ENCODE assay signal across 15 cellular contexts in genomic region chr14:93991649-93992048, GRCh38. TPM values are rescaled to one million over a fixed set of nuclear protein-coding genes. Genes with fewer than 3 reads are reported as not detected.
A peak's percentile ranks its signal among the peaks of the same experiment; 100 is the strongest.
DNase-seq lines count a peak whose midpoint lies in the region; ATAC-seq and TF ChIP-seq lines count a peak whose summit lies in the region.
"Had no signal": no experiment of that assay in that cellular context is flagged by ENCODE, and none has a peak within 500 bp of the region (broad histone marks: within the 10 kb centered on the region; RNA-seq: fewer than 3 reads in every experiment).

No MANE protein-coding gene starts in this region.

- intact Hi-C loops in lower lobe of right lung (cut with DNase I) (no loop called here), spleen (cut with DNase I; ENCODE audit: low total_unique reads) (no loop called here)

- 89 to 94% (median 92%) methylated on average over 4 of the region's 4 CpGs for WGBS in spleen, 5 donors

- H3K27ac Mint-ChIP-seq in activated naive CD8-positive, alpha-beta T cell = peak overlapping the region; percentile 62
- no peak overlapping the region for H3K27ac Mint-ChIP-seq in activated naive CD8-positive, alpha-beta T cell treated with anti-CD3 and anti-CD28 coated beads for 36 hours
- peak overlapping the region; percentile 61 for H3K27ac Mint-ChIP-seq in activated T-helper 17 cell treated with anti-CD3 and anti-CD28 coated beads, Interleukin-2, amount 50 U/mL, for 72 hours
- peak overlapping the region; percentile 60 for H3K27ac Mint-ChIP-seq in stimulated activated naive B cell treated with anti-CD40 and anti-IgM and Interleukin-4, amounts not matched to agents 10 μg/mL and 1 μg/mL and 100 μg/mL, for 72 hours
- H3K27ac Mint-ChIP-seq: CD4-positive, alpha-beta memory T cell had no signal

- no peaks in the 10 kb centered on the region for H3K36me3 Mint-ChIP-seq in activated naive CD8-positive, alpha-beta T cell
- H3K36me3 Mint-ChIP-seq in activated naive CD8-positive, alpha-beta T cell treated with anti-CD3 and anti-CD28 coated beads for 36 hours = no peaks in the 10 kb centered on the region
- H3K36me3 Mint-ChIP-seq in activated T-helper 17 cell treated with anti-CD3 and anti-CD28 coated beads, Interleukin-2, amount 50 U/mL, for 72 hours (ENCODE audit: low read depth) = no peaks in the 10 kb centered on the region
- H3K36me3 Mint-ChIP-seq in stimulated activated naive B cell treated with anti-CD40 and anti-IgM and Interleukin-4, amounts not matched to agents 10 μg/mL and 1 μg/mL and 100 μg/mL, for 72 hours = no peaks in the 10 kb centered on the region
- H3K36me3 Mint-ChIP-seq: CD4-positive, alpha-beta memory T cell had no signal

- H3K9me3 Mint-ChIP-seq in activated naive CD8-positive, alpha-beta T cell (ENCODE audit: low read depth) = no peaks in the 10 kb centered on the region
- H3K9me3 Mint-ChIP-seq in activated naive CD8-positive, alpha-beta T cell treated with anti-CD3 and anti-CD28 coated beads for 36 hours = no peaks in the 10 kb centered on the region
- no peaks in the 10 kb centered on the region for H3K9me3 Mint-ChIP-seq in activated T-helper 17 cell treated with anti-CD3 and anti-CD28 coated beads, Interleukin-2, amount 50 U/mL, for 72 hours
- no peaks in the 10 kb centered on the region for H3K9me3 Mint-ChIP-seq in stimulated activated naive B cell treated with anti-CD40 and anti-IgM and Interleukin-4, amounts not matched to agents 10 μg/mL and 1 μg/mL and 100 μg/mL, for 72 hours

- H3K36me3 ChIP-seq in lower lobe of right lung = no peaks in the 10 kb centered on the region
- no peaks in the 10 kb centered on the region for H3K36me3 ChIP-seq in spleen
- H3K36me3 ChIP-seq: BE2C had no signal

- no peaks in the 10 kb centered on the region for H3K4me1 ChIP-seq in lower lobe of right lung
- no peaks in the 10 kb centered on the region for H3K4me1 ChIP-seq in spleen
- H3K4me1 ChIP-seq: BE2C had no signal

- peaks cover 12% of the 10 kb centered on the region for H3K4me1 Mint-ChIP-seq in activated naive CD8-positive, alpha-beta T cell (ENCODE audit: low read depth)
- H3K4me1 Mint-ChIP-seq in activated naive CD8-positive, alpha-beta T cell treated with anti-CD3 and anti-CD28 coated beads for 36 hours = peaks cover 30% of the 10 kb centered on the region
- peaks cover 4% of the 10 kb centered on the region for H3K4me1 Mint-ChIP-seq in activated T-helper 17 cell treated with anti-CD3 and anti-CD28 coated beads, Interleukin-2, amount 50 U/mL, for 72 hours
- peaks cover 17 to 19% of the 10 kb centered on the region in 2 donors for H3K4me1 Mint-ChIP-seq in stimulated activated naive B cell treated with anti-CD40 and anti-IgM and Interleukin-4, amounts not matched to agents 10 μg/mL and 1 μg/mL and 100 μg/mL, for 72 hours

- no peak overlapping the region for H3K27ac ChIP-seq in lower lobe of right lung
- no peak overlapping the region for H3K27ac ChIP-seq in spleen
- H3K27ac ChIP-seq: C4-2B, HL-60 had no signal

- H3K4me3 ChIP-seq in lower lobe of right lung = no peak overlapping the region
- H3K4me3 ChIP-seq in spleen = no peak overlapping the region
- H3K4me3 ChIP-seq: GM12878 had no signal

- no peak for TF ChIP-seq POLR2A in spleen (IDR thresholded peaks at IDR 0.05)

- H3K27me3 Mint-ChIP-seq in activated naive CD8-positive, alpha-beta T cell = peaks cover 1% of the 10 kb centered on the region
- H3K27me3 Mint-ChIP-seq in activated naive CD8-positive, alpha-beta T cell treated with anti-CD3 and anti-CD28 coated beads for 36 hours = peaks cover 6% of the 10 kb centered on the region
- no peaks in the 10 kb centered on the region for H3K27me3 Mint-ChIP-seq in activated T-helper 17 cell treated with anti-CD3 and anti-CD28 coated beads, Interleukin-2, amount 50 U/mL, for 72 hours
- peaks cover 46 to 66% of the 10 kb centered on the region in 2 donors for H3K27me3 Mint-ChIP-seq in stimulated activated naive B cell treated with anti-CD40 and anti-IgM and Interleukin-4, amounts not matched to agents 10 μg/mL and 1 μg/mL and 100 μg/mL, for 72 hours
- H3K27me3 Mint-ChIP-seq: CD4-positive, alpha-beta memory T cell had no signal

- ATAC-seq in activated T-helper 17 cell treated with anti-CD3 and anti-CD28 coated beads, Interleukin-2, amount 50 U/mL, for 72 hours (replicated peaks) = no peak
- ATAC-seq in lower lobe of right lung = no peak
- ATAC-seq in stimulated activated naive B cell treated with anti-CD40 and anti-IgM and Interleukin-4, amounts not matched to agents 10 μg/mL and 1 μg/mL and 100 μg/mL, for 72 hours (replicated peaks) = no peak
- ATAC-seq: GM12878, HCT116 had no signal

- H3K4me3 Mint-ChIP-seq in activated naive CD8-positive, alpha-beta T cell = no peak overlapping the region
- H3K4me3 Mint-ChIP-seq in activated naive CD8-positive, alpha-beta T cell treated with anti-CD3 and anti-CD28 coated beads for 36 hours = no peak overlapping the region
- H3K4me3 Mint-ChIP-seq in activated T-helper 17 cell treated with anti-CD3 and anti-CD28 coated beads, Interleukin-2, amount 50 U/mL, for 72 hours = no peak overlapping the region
- H3K4me3 Mint-ChIP-seq in stimulated activated naive B cell treated with anti-CD40 and anti-IgM and Interleukin-4, amounts not matched to agents 10 μg/mL and 1 μg/mL and 100 μg/mL, for 72 hours = no peak overlapping the region

- no peak for DNase-seq in activated naive CD8-positive, alpha-beta T cell treated with anti-CD3 and anti-CD28 coated beads for 36 hours
- DNase-seq in lower lobe of right lung (peak; percentile 38), spleen (no peak), dedifferentiated amniotic fluid mesenchymal stem cell (ENCODE audit: extremely low spot score) (no peak)
- DNase-seq in stimulated activated naive B cell treated with anti-CD40 and anti-IgM and Interleukin-4, amounts not matched to agents 10 μg/mL and 1 μg/mL and 100 μg/mL, for 72 hours = no peak
- DNase-seq: BE2C; CD4-positive, alpha-beta memory T cell; DMS79 had no signal

- no peak for TF ChIP-seq CTCF in lower lobe of right lung (IDR thresholded peaks at IDR 0.05)
- TF ChIP-seq CTCF in spleen (IDR thresholded peaks at IDR 0.05 in 8 of 11, conservative IDR thresholded peaks at IDR 0.05 in 3 of 11) = no peak

- H3K9me3 ChIP-seq in lower lobe of right lung (no peaks in the 10 kb centered on the region), spleen (no peaks in the 10 kb centered on the region)
- H3K9me3 ChIP-seq: BE2C had no signal

- H3K27me3 ChIP-seq in lower lobe of right lung (ENCODE audit: low read depth) = peaks cover 10% of the 10 kb centered on the region
- peaks cover 0 to 32% (median 4%) of the 10 kb centered on the region in 7 donors for H3K27me3 ChIP-seq in spleen (replicated peaks in 1 of 7)
- H3K27me3 ChIP-seq: BE2C had no signal

RNA-seq across cellular contexts. Expression of gene CCDC197, which starts 5.5 kb away (rescaled TPM):
- total RNA-seq in activated naive CD8-positive, alpha-beta T cell treated with anti-CD3 and anti-CD28 coated beads for 36 hours = not detected
- total RNA-seq in activated T-helper 17 cell treated with anti-CD3 and anti-CD28 coated beads, Interleukin-2, amount 50 U/mL, for 72 hours = under 1 TPM in 1 of 2 donors, not detected in 1; 0.37 TPM
- total RNA-seq in lower lobe of right lung (not detected), spleen (not detected)
- polyA plus RNA-seq in spleen = not detected
- total RNA-seq: CD4-positive, alpha-beta memory T cell; G401; GM12878 had no signal
- polyA plus RNA-seq: CD4-positive, alpha-beta memory T cell had no signal

RNA-seq across cellular contexts. Expression of gene ASB2, which starts 15.3 kb away (rescaled TPM):
- total RNA-seq in activated naive CD8-positive, alpha-beta T cell treated with anti-CD3 and anti-CD28 coated beads for 36 hours = 10 to 100 TPM; 26.4 to 29.1 TPM
- 10 to 100 TPM; 48.5 to 68.7 TPM for total RNA-seq in activated T-helper 17 cell treated with anti-CD3 and anti-CD28 coated beads, Interleukin-2, amount 50 U/mL, for 72 hours
- total RNA-seq in lower lobe of right lung = 2.4 TPM
- 10 to 100 TPM in 5 of 7 donors, 1 to 10 TPM in 2; 9.8 to 18.0 (median 13.5) TPM for total RNA-seq in spleen
- 1 to 10 TPM; 6.6 to 9.5 (median 6.9) TPM for polyA plus RNA-seq in spleen

RNA-seq across cellular contexts. Expression of gene OTUB2, which starts 34.5 kb away (rescaled TPM):
- under 1 TPM; 0.31 to 0.48 TPM for total RNA-seq in activated naive CD8-positive, alpha-beta T cell treated with anti-CD3 and anti-CD28 coated beads for 36 hours
- total RNA-seq in activated T-helper 17 cell treated with anti-CD3 and anti-CD28 coated beads, Interleukin-2, amount 50 U/mL, for 72 hours = 10 to 100 TPM in 1 of 2 donors, 1 to 10 TPM in 1; 6.3 to 11.0 TPM
- total RNA-seq in lower lobe of right lung (1.9 TPM), spleen (1 to 10 TPM in 2 of 7 donors, under 1 TPM in 5; 0.23 to 1.1 (median 0.56) TPM)
- polyA plus RNA-seq in spleen = under 1 TPM; 0.07 to 0.29 (median 0.08) TPM
